Comparison of ENCODE assay signal across 8 cellular contexts in genomic region chr13:24923305-24923640, GRCh38.
A peak's percentile ranks its signal among the peaks of the same experiment; 100 is the strongest.
DNase-seq lines count a peak whose midpoint lies in the region; ATAC-seq and TF ChIP-seq lines count a peak whose summit lies in the region.

No MANE protein-coding gene starts in this region.

- H3K36me3 ChIP-seq in PC-9 (ENCODE audit: low read depth) (no peaks in the 10 kb centered on the region; the same call in 1 of the 2 replicates), ectodermal cell (ENCODE audit: control insufficient read depth, insufficient read depth, low read length) (no peaks in the 10 kb centered on the region), urinary bladder (ENCODE audit: insufficient read depth) (no peaks in the 10 kb centered on the region)

- peak overlapping the region; percentile 94 for H3K4me2 ChIP-seq in PC-9

- H3K27ac Mint-ChIP-seq in mesothelial cell of epicardium = peak overlapping the region; percentile 98

- no peaks in the 10 kb centered on the region for H3K9me2 ChIP-seq in PC-9 (ENCODE audit: insufficient read depth)

- H3F3A ChIP-seq in PC-9 (ENCODE audit: insufficient read depth, low read depth) = peaks cover 8% of the 10 kb centered on the region

- intact Hi-C loops in PC-9 (cut with micrococcal nuclease; ENCODE audit: unreplicated experiment) = no loop called here

- TSS peak; percentile 96 for BruUV-seq in PC-9 (replicated peaks; lab: Mats Ljungman, UMichigan)

- no peaks in the 10 kb centered on the region for H4K20me1 ChIP-seq in PC-9 (ENCODE audit: insufficient read depth)

- peak; percentile 62 for ATAC-seq in GM18858 (IDR thresholded peaks at IDR 0.05; ENCODE audit: unreplicated experiment)
- ATAC-seq in HG03025 (IDR thresholded peaks at IDR 0.05; ENCODE audit: low FRiP score, unreplicated experiment) = peak; percentile 58

- POLR2A ChIA-PET in PC-9 (lab: Charles Lee; ENCODE audit: unreplicated experiment) = no interaction called here

- H3K9me3 ChIP-seq in PC-9 (ENCODE audit: insufficient read depth, low read depth) (no peaks in the 10 kb centered on the region), ectodermal cell (ENCODE audit: control insufficient read depth, low read length) (no peaks in the 10 kb centered on the region)

- H2AFZ ChIP-seq in PC-9 = peak overlapping the region; percentile 94

- no peaks in the 10 kb centered on the region for H3K27me3 Mint-ChIP-seq in mesothelial cell of epicardium (ENCODE audit: low read depth)

- peaks cover 6% of the 10 kb centered on the region for H3K9me3 Mint-ChIP-seq in mesothelial cell of epicardium

- H3K27me3 ChIP-seq in PC-9 (ENCODE audit: insufficient read depth, low read depth) (no peaks in the 10 kb centered on the region), ectodermal cell (ENCODE audit: control insufficient read depth, insufficient read depth, low read length, poor library complexity, severe bottlenecking) (no peaks in the 10 kb centered on the region)

- DNase-seq in PC-9 (no peak), mesothelial cell of epicardium (ENCODE audit: low spot score in 2 of 2, unreplicated experiment in 2 of 2) (no peak)
- no peak for DNase-seq in NK-92 treated with Interleukin-12 subunit alpha and Interleukin-12 subunit beta, amount 100 ng/mL, for 24 hours (lab: John Stamatoyannopoulos, UW)

- H3K36me3 Mint-ChIP-seq in mesothelial cell of epicardium = no peaks in the 10 kb centered on the region

- H3K4me3 Mint-ChIP-seq in mesothelial cell of epicardium = peak overlapping the region; percentile 94

- TF ChIP-seq CTCF in C4-2B (conservative IDR thresholded peaks at IDR 0.05) (no peak), PC-9 (conservative IDR thresholded peaks at IDR 0.05) (no peak; the same call in 1 of the 2 replicates), mesothelial cell of epicardium (IDR thresholded peaks at IDR 0.05; ENCODE audit: unreplicated experiment) (no peak)

- CTCF ChIA-PET in PC-9 (lab: Charles Lee) = no interaction called here

- H3K4me1 Mint-ChIP-seq in mesothelial cell of epicardium = peaks cover 18% of the 10 kb centered on the region

- peak overlapping the region; percentile 77 for H3K27ac ChIP-seq in C4-2B
- H3K27ac ChIP-seq in PC-9 = peak overlapping the region; percentile 89
- peak overlapping the region; percentile 87 for H3K27ac ChIP-seq in ectodermal cell (ENCODE audit: insufficient read depth, low read depth, low read length, poor library complexity, severe bottlenecking)
- peak overlapping the region; percentile 97 for H3K27ac ChIP-seq in urinary bladder (ENCODE audit: low read depth)

- peaks cover 16% of the 10 kb centered on the region; the same call in 1 of the 2 replicates for H3K4me1 ChIP-seq in PC-9 (replicated peaks; ENCODE audit: insufficient read depth)
- H3K4me1 ChIP-seq in ectodermal cell (ENCODE audit: control insufficient read depth, insufficient read depth, low read length) = no peaks in the 10 kb centered on the region
- H3K4me1 ChIP-seq in urinary bladder (ENCODE audit: insufficient read depth) = no peaks in the 10 kb centered on the region

- WGBS in ectodermal cell, 2 experiments = 41 to 52% methylated on average over 8 of the region's 8 CpGs
- WGBS in urinary bladder = under 1% methylated on average over 8 of the region's 8 CpGs

- H3K4me3 ChIP-seq in PC-9 (peak overlapping the region; percentile 95), ectodermal cell (ENCODE audit: insufficient read depth, low read depth, low read length) (peak overlapping the region; percentile 88), urinary bladder (ENCODE audit: low read depth, low read length) (peak overlapping the region; percentile 90)

- H3K79me2 ChIP-seq in PC-9 (ENCODE audit: low read depth) = peaks cover 39% of the 10 kb centered on the region
